Comparison of ENCODE assay signal across 1 cellular context in genomic region chr3:188908002-188908850, GRCh38.
TF ChIP-seq lines count a peak whose summit lies in the region.

No MANE protein-coding gene starts in this region.

TF ChIP-seq in IMR-90, 13 proteins besides CTCF, POLR2A, EP300 and RAD21:
- no peak for TF ChIP-seq NFE2L2 (IDR thresholded peaks at IDR 0.05; ENCODE audit: low read depth, low read length)
